Comparison of ENCODE assay signal across 8 cellular contexts in genomic region chr16:1414532-1415265, GRCh38. TPM values are rescaled to one million over a fixed set of nuclear protein-coding genes. Genes with fewer than 3 reads are reported as not detected.
DNase-seq lines count a peak whose midpoint lies in the region; ATAC-seq, FAIRE-seq and TF ChIP-seq lines count a peak whose summit lies in the region.

A gene with protein sequence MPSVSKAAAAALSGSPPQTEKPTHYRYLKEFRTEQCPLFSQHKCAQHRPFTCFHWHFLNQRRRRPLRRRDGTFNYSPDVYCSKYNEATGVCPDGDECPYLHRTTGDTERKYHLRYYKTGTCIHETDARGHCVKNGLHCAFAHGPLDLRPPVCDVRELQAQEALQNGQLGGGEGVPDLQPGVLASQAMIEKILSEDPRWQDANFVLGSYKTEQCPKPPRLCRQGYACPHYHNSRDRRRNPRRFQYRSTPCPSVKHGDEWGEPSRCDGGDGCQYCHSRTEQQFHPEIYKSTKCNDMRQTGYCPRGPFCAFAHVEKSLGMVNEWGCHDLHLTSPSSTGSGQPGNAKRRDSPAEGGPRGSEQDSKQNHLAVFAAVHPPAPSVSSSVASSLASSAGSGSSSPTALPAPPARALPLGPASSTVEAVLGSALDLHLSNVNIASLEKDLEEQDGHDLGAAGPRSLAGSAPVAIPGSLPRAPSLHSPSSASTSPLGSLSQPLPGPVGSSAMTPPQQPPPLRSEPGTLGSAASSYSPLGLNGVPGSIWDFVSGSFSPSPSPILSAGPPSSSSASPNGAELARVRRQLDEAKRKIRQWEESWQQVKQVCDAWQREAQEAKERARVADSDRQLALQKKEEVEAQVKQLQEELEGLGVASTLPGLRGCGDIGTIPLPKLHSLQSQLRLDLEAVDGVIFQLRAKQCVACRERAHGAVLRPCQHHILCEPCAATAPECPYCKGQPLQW (minus strand): TSS chr16:1414704. CDS start chr16:1414691, 13 bp downstream.

- H3K4me1 Mint-ChIP-seq in T-helper 17 cell = peaks cover 6% of the 10 kb centered on the region

- H3K36me3 ChIP-seq in HUES64 (ENCODE audit: insufficient read depth, low read length) (peaks cover 11% of the 10 kb centered on the region), right atrium auricular region (peaks cover 8% of the 10 kb centered on the region), rectal smooth muscle tissue (ENCODE audit: control insufficient read depth, insufficient read depth, low read length) (peaks cover 9% of the 10 kb centered on the region), urinary bladder (ENCODE audit: insufficient read depth) (no peaks in the 10 kb centered on the region)

- DNase-seq in A549 (ENCODE audit: low read depth in 1 of 2, low spot score in 1 of 2) = peak in 1 of 2 experiments; percentile 55
- peak; percentile 76 to 88 (median 81) for DNase-seq in T-helper 17 cell
- DNase-seq in amniotic epithelial cell (ENCODE audit: low read depth) = peak; percentile 50
- peak; percentile 64 for DNase-seq in right atrium auricular region (ENCODE audit: low spot score)

- no peaks in the 10 kb centered on the region for H3K27me3 Mint-ChIP-seq in T-helper 17 cell

- no peak for TF ChIP-seq RAD21 in A549 (conservative IDR thresholded peaks at IDR 0.05 in 1 of 2, IDR thresholded peaks at IDR 0.05 in 1 of 2)

- H3K27ac Mint-ChIP-seq in T-helper 17 cell = peak within 1 kb of the TSS; percentile 75

- no peaks in the 10 kb centered on the region for H3K36me3 Mint-ChIP-seq in T-helper 17 cell (ENCODE audit: low read depth)

- H3K4me3 ChIP-seq in A549 (peak within 1 kb of the TSS; percentile 89), HUES64 (ENCODE audit: low read length) (peak within 1 kb of the TSS; percentile 78), right atrium auricular region (peak within 1 kb of the TSS; percentile 93 to 95), rectal smooth muscle tissue (ENCODE audit: low read length) (peak within 1 kb of the TSS; percentile 92), urinary bladder (ENCODE audit: low read depth, low read length) (peak within 1 kb of the TSS; percentile 100)

- no peaks in the 10 kb centered on the region for H3K9me3 ChIP-seq in A549
- H3K9me3 ChIP-seq in HUES64 (ENCODE audit: insufficient read depth, low read depth, low read length) = no peaks in the 10 kb centered on the region
- no peaks in the 10 kb centered on the region for H3K9me3 ChIP-seq in T-helper 17 cell (ENCODE audit: control insufficient read depth, low read length, poor library complexity, severe bottlenecking)
- H3K9me3 ChIP-seq in right atrium auricular region = no peaks in the 10 kb centered on the region

- POLR2A ChIA-PET in A549 (lab: Yijun Ruan, JAX) = no interaction called here

- H3K27me3 ChIP-seq in HUES64 (ENCODE audit: insufficient read depth, low read length) (no peaks in the 10 kb centered on the region), right atrium auricular region (no peaks in the 10 kb centered on the region), rectal smooth muscle tissue (ENCODE audit: control insufficient read depth, insufficient read depth, low read length) (no peaks in the 10 kb centered on the region)

- H3K9ac ChIP-seq in HUES64 (ENCODE audit: low read depth, low read length) (peak within 1 kb of the TSS; percentile 69), rectal smooth muscle tissue (ENCODE audit: low read length) (peak within 1 kb of the TSS; percentile 80)

- TF ChIP-seq POLR2A in A549 (IDR thresholded peaks at IDR 0.05; ENCODE audit: low read length) = no peak

- peak; percentile 72 to 75 for ATAC-seq in A549
- peak; percentile 46 for ATAC-seq in GM18867 (IDR thresholded peaks at IDR 0.05; ENCODE audit: unreplicated experiment)
- ATAC-seq in T-helper 17 cell = peak; percentile 75

- WGBS in A549 (ENCODE audit: missing lambda C conversion rate) = 15% methylated on average over 6 of the region's 72 CpGs
- WGBS in HUES64 = 4% methylated on average over 66 of the region's 72 CpGs
- WGBS in urinary bladder = 3% methylated on average over 71 of the region's 72 CpGs

- H3K4me3 Mint-ChIP-seq in T-helper 17 cell = peak within 1 kb of the TSS; percentile 89

- CTCF ChIA-PET in A549 (lab: Yijun Ruan, JAX) = no interaction called here

- no peak for FAIRE-seq in A549 (lab: Jason Lieb, UNC)

- TF ChIP-seq CTCF in A549 (IDR thresholded peaks at IDR 0.05) = no peak
- no peak for TF ChIP-seq CTCF in right atrium auricular region (IDR thresholded peaks at IDR 0.05)

- H3K4me2 ChIP-seq in A549 = peak within 1 kb of the TSS; percentile 95

- H3K4me1 ChIP-seq in A549 = peaks cover 27% of the 10 kb centered on the region; the same call in 2 of the 3 replicates
- peaks cover 2% of the 10 kb centered on the region; the same call in 1 of the 2 replicates for H3K4me1 ChIP-seq in HUES64 (ENCODE audit: insufficient read depth, low read length)
- H3K4me1 ChIP-seq in right atrium auricular region = peaks cover 0 to 23% of the 10 kb centered on the region in 2 donors
- H3K4me1 ChIP-seq in rectal smooth muscle tissue (ENCODE audit: control insufficient read depth, insufficient read depth, low read length) = peaks cover 1% of the 10 kb centered on the region
- no peaks in the 10 kb centered on the region for H3K4me1 ChIP-seq in urinary bladder (ENCODE audit: insufficient read depth)

- peak within 1 kb of the TSS; percentile 83 to 91 for H3K27ac ChIP-seq in A549
- peak within 1 kb of the TSS; percentile 46; the same call in 1 of the 2 replicates for H3K27ac ChIP-seq in HUES64 (ENCODE audit: low read depth, low read length)
- peak within 1 kb of the TSS; percentile 79 to 84 for H3K27ac ChIP-seq in right atrium auricular region
- H3K27ac ChIP-seq in rectal smooth muscle tissue (ENCODE audit: low read depth, low read length) = peak within 1 kb of the TSS; percentile 92
- peak within 1 kb of the TSS; percentile 97 for H3K27ac ChIP-seq in urinary bladder (ENCODE audit: low read depth)

- no peak for TF ChIP-seq EP300 in A549 (IDR thresholded peaks at IDR 0.05)

TF ChIP-seq in A549, 52 proteins besides CTCF, POLR2A, EP300 and RAD21:
- TF ChIP-seq JUN (IDR thresholded peaks at IDR 0.05) (peak in 1 of 2 experiments; percentile 37; a peak in 1 of 5 replicates), MYC (IDR thresholded peaks at IDR 0.05; ENCODE audit: borderline replicate concordance, low read length) (no peak)

RNA-seq across cellular contexts. Expression of the gene that starts here (rescaled TPM):
- polyA plus RNA-seq in A549 (2011; rRNA removed) = 17.2 and 20.7 TPM in 2 replicates
- polyA plus RNA-seq in A549 (2012; cell fraction: cytosol; rRNA removed) = 47.0 and 63.2 TPM in 2 replicates
- 182 and 202 TPM in 2 replicates for polyA plus RNA-seq in A549 (2012; cell fraction: nucleus; rRNA removed)
- polyA plus RNA-seq in A549 (2017; fragmentation: RNase III; extraction: RNeasy Plus Mini Kit Qiagen cat#74134 plus additional on column Dnase treatment) = 37.6 to 41.2 TPM (median 38.2 TPM) in 3 replicates
- 6.3 and 10.8 TPM in 2 replicates for polyA minus RNA-seq in A549 (2011; rRNA and poly(A)+ RNA removed)
- polyA plus RNA-seq in HUES64 (2013, experiment 1 of 2) = 15.2 TPM
- polyA plus RNA-seq in HUES64 (2013, experiment 2 of 2) = 21.9 TPM
- total RNA-seq in T-helper 17 cell = 10 to 100 TPM; 63.0 to 64.8 TPM
- 10 to 100 TPM; 11.0 to 17.6 TPM for total RNA-seq in right atrium auricular region
- total RNA-seq in urinary bladder = 11.2 TPM
- 18.7 TPM for polyA plus RNA-seq in urinary bladder

Comparison
In these comparisons a context has a peak if more than half of its experiments do, and no peak if none do; other contexts are left out.
1. H3K27ac ChIP-seq: peak in every context shown above with its lines; median percentile 97 in urinary bladder; 92 in rectal smooth muscle tissue; 87 in A549; 82 in right atrium auricular region; 46 in HUES64.